1 cellular context compared by ENCODE assay signal in genomic region chr1:207885129-207886032, GRCh38.
A peak's percentile ranks its signal among the peaks of the same experiment; 100 is the strongest.
TF ChIP-seq lines count a peak whose summit lies in the region.

No MANE protein-coding gene starts in this region.

TF ChIP-seq in GM12878, 131 proteins besides CTCF, POLR2A, EP300 and RAD21 (continued from another document):
- TF ChIP-seq NBN (IDR thresholded peaks at IDR 0.05) (0 out of 2 replicates have a peak, but pooled peaks have one; percentile 31), RELB (IDR thresholded peaks at IDR 0.05; ENCODE audit: low read depth) (peak; percentile 45; the same call in 1 of the 2 replicates), IKZF1 (conservative IDR thresholded peaks at IDR 0.05) (peak; percentile 87)
